1 cellular context compared by ENCODE assay signal in the genomic region with DNA sequence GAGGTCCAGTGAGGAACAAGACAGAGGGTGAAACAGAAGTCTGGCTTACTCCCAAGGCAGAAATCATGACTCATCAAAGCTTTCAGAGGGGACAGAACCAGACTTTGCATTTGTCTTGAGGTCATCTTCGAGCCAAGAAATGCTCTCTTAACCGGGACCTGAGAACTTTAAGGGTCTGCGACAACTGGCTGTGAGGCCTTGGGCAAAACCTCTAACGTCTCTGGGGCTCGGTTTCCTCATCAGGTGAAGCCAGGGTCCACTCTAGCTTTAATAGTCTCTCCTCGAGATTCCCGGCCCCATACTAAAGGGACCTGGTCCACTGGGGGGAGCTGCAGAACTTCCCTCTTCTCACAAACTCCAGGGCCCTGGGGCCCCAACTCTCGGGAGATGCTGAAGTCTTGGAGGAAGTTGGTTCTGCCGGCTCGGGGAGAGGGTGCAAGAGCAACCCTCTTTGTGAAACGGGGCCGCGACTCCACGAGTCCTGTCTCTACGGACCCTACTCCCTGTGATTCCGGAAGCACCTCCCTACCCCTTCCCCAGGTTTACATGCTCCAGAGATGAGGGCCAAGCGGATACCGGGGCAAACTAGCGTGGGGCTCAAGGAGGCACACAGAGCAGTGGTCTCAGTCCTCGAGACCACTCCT.
A peak's percentile ranks its signal among the peaks of the same experiment; 100 is the strongest.
TF ChIP-seq lines count a peak whose summit lies in the region.

No MANE protein-coding gene starts in this region.

TF ChIP-seq in endothelial cell of umbilical vein, 7 proteins besides CTCF, POLR2A, EP300 and RAD21:
- TF ChIP-seq JUN (IDR thresholded peaks at IDR 0.05; ENCODE audit: borderline replicate concordance, insufficient read depth, insufficient read length, low read depth) (peak; percentile 64), POLR2AphosphoS5 (IDR thresholded peaks at IDR 0.05; ENCODE audit: insufficient read depth, low read depth, low read length) (no peak), FOS (IDR thresholded peaks at IDR 0.05; ENCODE audit: borderline replicate concordance, insufficient read depth, low read length) (peak; percentile 49)
TF ChIP-seq in endothelial cell of umbilical vein: peak in this region for 2.
